In the genomic region with DNA sequence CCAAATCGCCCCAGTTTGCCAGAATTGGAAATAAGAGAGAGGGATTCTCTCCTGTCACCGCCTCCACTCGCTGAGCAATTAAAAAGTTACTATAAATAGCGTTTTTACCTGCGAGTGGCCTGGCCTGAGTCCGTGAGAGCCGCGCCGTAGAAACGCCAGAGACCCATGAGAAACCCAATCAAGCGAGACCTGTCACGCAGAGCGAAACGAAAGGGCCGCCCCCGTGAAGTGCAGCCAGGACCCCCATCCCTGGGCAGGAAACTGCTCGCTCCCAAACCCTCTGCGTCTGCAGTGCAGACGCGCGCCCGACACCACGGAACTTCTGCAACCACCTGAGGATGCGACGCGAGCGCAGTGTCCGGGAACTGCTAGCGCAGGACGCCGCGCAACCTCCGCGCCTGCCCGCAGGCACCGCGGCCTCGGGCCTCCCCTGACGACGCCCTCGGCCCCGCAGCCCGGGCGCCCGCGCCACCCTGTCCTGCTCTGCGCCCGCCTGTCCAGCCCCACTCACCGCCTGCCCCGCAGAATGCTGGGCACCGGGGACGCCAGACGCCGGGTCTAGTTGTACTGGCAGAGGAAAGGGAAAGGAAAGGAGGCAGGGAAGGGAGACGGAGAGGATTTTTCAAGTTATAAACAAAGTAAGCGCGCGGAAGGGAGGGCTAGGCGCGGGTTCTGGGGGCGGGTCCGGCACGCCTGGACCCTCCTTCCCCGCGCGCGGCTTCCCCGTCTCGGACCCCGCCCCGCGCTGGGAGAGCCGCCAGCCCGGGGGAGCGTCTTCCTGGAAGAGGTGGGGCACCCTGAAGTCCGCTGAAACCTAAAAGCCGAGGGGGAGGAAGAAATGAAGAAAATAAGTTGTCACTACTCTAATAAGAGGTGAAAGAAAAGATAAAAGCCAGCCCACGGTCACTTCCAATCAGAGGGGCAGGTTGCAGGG, we compare ENCODE assay signal across 8 cellular contexts. TPM values are rescaled to one million over a fixed set of nuclear protein-coding genes. Genes with fewer than 3 reads are reported as not detected.
DNase-seq lines count a peak whose midpoint lies in the region; ATAC-seq and TF ChIP-seq lines count a peak whose summit lies in the region.

A gene with protein sequence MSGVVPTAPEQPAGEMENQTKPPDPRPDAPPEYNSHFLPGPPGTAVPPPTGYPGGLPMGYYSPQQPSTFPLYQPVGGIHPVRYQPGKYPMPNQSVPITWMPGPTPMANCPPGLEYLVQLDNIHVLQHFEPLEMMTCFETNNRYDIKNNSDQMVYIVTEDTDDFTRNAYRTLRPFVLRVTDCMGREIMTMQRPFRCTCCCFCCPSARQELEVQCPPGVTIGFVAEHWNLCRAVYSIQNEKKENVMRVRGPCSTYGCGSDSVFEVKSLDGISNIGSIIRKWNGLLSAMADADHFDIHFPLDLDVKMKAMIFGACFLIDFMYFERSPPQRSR (minus strand): TSS at position 657 of the 934 bp plus-strand sequence. CDS start 29,034 bp downstream, outside the sequence.

- H3K36me3 ChIP-seq in KMS-11 (ENCODE audit: insufficient read depth) = no peaks in the 10 kb centered on the region
- H3K36me3 ChIP-seq in vagina = no peaks in the 10 kb centered on the region

- ATAC-seq in GM19397 (IDR thresholded peaks at IDR 0.05; ENCODE audit: unreplicated experiment) = peak; percentile 65
- peak; percentile 27 to 46 for ATAC-seq in naive B cell (ENCODE audit: low read depth in 2 of 2)

- H3K4me1 Mint-ChIP-seq in activated T-helper 1 cell treated with anti-CD3 and anti-CD28 coated beads, Interleukin-12 subunit alpha, Interleukin-12 subunit beta, Interleukin-2, Interleukin-4 antibody, amounts not matched to agents 30 ng/mL and 10 ng/mL and 1 ng/mL, durations not matched to agents 14 hours and 24 hours and 36 hours (ENCODE audit: low read depth) = peaks cover 5% of the 10 kb centered on the region
- H3K4me1 Mint-ChIP-seq in naive B cell = peaks cover 7 to 11% (median 9%) of the 10 kb centered on the region in 3 donors

- H3K9me3 ChIP-seq in vagina = no peaks in the 10 kb centered on the region

- peaks cover 40% of the 10 kb centered on the region for H3K27me3 Mint-ChIP-seq in activated T-helper 1 cell treated with anti-CD3 and anti-CD28 coated beads, Interleukin-12 subunit alpha, Interleukin-12 subunit beta, Interleukin-2, Interleukin-4 antibody, amounts not matched to agents 30 ng/mL and 10 ng/mL and 1 ng/mL, durations not matched to agents 14 hours and 24 hours and 36 hours (ENCODE audit: insufficient read depth)
- peaks cover 32 to 44% (median 36%) of the 10 kb centered on the region in 3 donors for H3K27me3 Mint-ChIP-seq in naive B cell

- H3K27ac Mint-ChIP-seq in activated T-helper 1 cell treated with anti-CD3 and anti-CD28 coated beads, Interleukin-12 subunit alpha, Interleukin-12 subunit beta, Interleukin-2, Interleukin-4 antibody, amounts not matched to agents 30 ng/mL and 10 ng/mL and 1 ng/mL, durations not matched to agents 14 hours and 24 hours and 36 hours = no peak within 1 kb of the TSS
- H3K27ac Mint-ChIP-seq in naive B cell = no peak within 1 kb of the TSS

- peak in 1 of 2 donors; percentile 2 for TF ChIP-seq POLR2A in vagina (IDR thresholded peaks at IDR 0.05)

- H3K4me3 Mint-ChIP-seq in activated T-helper 1 cell treated with anti-CD3 and anti-CD28 coated beads, Interleukin-12 subunit alpha, Interleukin-12 subunit beta, Interleukin-2, Interleukin-4 antibody, amounts not matched to agents 30 ng/mL and 10 ng/mL and 1 ng/mL, durations not matched to agents 14 hours and 24 hours and 36 hours = peak within 1 kb of the TSS; percentile 76
- H3K4me3 Mint-ChIP-seq in naive B cell = peak within 1 kb of the TSS; percentile 60 to 89 (median 78)

- DNase-seq in Caki2 (ENCODE audit: low read depth) = peak; percentile 74
- no peak for DNase-seq in activated T-helper 1 cell treated with anti-CD3 and anti-CD28 coated beads, Interleukin-12 subunit alpha, Interleukin-12 subunit beta, Interleukin-2, Interleukin-4 antibody, amounts not matched to agents 30 ng/mL and 10 ng/mL and 1 ng/mL, durations not matched to agents 14 hours and 24 hours and 36 hours (ENCODE audit: low spot score)
- DNase-seq in fibroblast of villous mesenchyme (ENCODE audit: low read depth) = peak; percentile 82
- DNase-seq in naive B cell = no peak
- DNase-seq in vagina (ENCODE audit: extremely low spot score in 2 of 2) = no peak
- no peak for DNase-seq in NCI-H1048 (lab: John Stamatoyannopoulos, UW)

- no peaks in the 10 kb centered on the region for H4K20me1 ChIP-seq in KMS-11 (ENCODE audit: insufficient read depth)

- intact Hi-C loops in activated T-helper 1 cell treated with anti-CD3 and anti-CD28 coated beads, Interleukin-12 subunit alpha, Interleukin-12 subunit beta, Interleukin-2, Interleukin-4 antibody, amounts not matched to agents 30 ng/mL and 10 ng/mL and 1 ng/mL, durations not matched to agents 14 hours and 24 hours and 36 hours (cut with micrococcal nuclease) = no loop called here
- intact Hi-C loops in vagina (cut with DNase I) = loop anchor here (5.0 kb wide), 1 partner anchor 57 kb away; no protein-coding TSS in a partner anchor

- in situ Hi-C loops in Caki2 (cut with HindIII; ENCODE audit: low pct_unique_long_range_greater_than_20kb, low sequenced_read_pairs) = no loop called here

- no peaks in the 10 kb centered on the region for H3K9me3 Mint-ChIP-seq in activated T-helper 1 cell treated with anti-CD3 and anti-CD28 coated beads, Interleukin-12 subunit alpha, Interleukin-12 subunit beta, Interleukin-2, Interleukin-4 antibody, amounts not matched to agents 30 ng/mL and 10 ng/mL and 1 ng/mL, durations not matched to agents 14 hours and 24 hours and 36 hours
- H3K9me3 Mint-ChIP-seq in naive B cell = peaks cover 0 to 25% (median 2%) of the 10 kb centered on the region in 7 donors

- peaks cover 5% of the 10 kb centered on the region for H3K4me1 ChIP-seq in KMS-11 (ENCODE audit: low read depth, poor library complexity, severe bottlenecking)
- peaks cover 49% of the 10 kb centered on the region for H3K4me1 ChIP-seq in vagina

- H3K4me2 ChIP-seq in KMS-11 = peak within 1 kb of the TSS; percentile 61

- H3K9ac ChIP-seq in KMS-11 = peak within 1 kb of the TSS; percentile 58

- peak within 1 kb of the TSS; percentile 100 for H2AFZ ChIP-seq in KMS-11 (ENCODE audit: low read depth)

- TF ChIP-seq CTCF in KMS-11 (conservative IDR thresholded peaks at IDR 0.05; ENCODE audit: low read depth, low read length) (no peak), fibroblast of villous mesenchyme (IDR thresholded peaks at IDR 0.05; ENCODE audit: insufficient read depth, low read depth, low read length) (no peak), vagina (IDR thresholded peaks at IDR 0.05) (no peak)

- H3K27me3 ChIP-seq in KMS-11 (ENCODE audit: insufficient read depth, low read depth) (no peaks in the 10 kb centered on the region), vagina (no peaks in the 10 kb centered on the region)

- no peaks in the 10 kb centered on the region for H3K36me3 Mint-ChIP-seq in activated T-helper 1 cell treated with anti-CD3 and anti-CD28 coated beads, Interleukin-12 subunit alpha, Interleukin-12 subunit beta, Interleukin-2, Interleukin-4 antibody, amounts not matched to agents 30 ng/mL and 10 ng/mL and 1 ng/mL, durations not matched to agents 14 hours and 24 hours and 36 hours (ENCODE audit: low read depth)
- H3K36me3 Mint-ChIP-seq in naive B cell = peaks cover 0 to 4% of the 10 kb centered on the region in 2 donors

- H3K27ac ChIP-seq in KMS-11 (no peak within 1 kb of the TSS), vagina (peak within 1 kb of the TSS; percentile 97)

- H3K4me3 ChIP-seq in KMS-11 (IDR thresholded peaks at IDR 0.05; ENCODE audit: insufficient read depth, low read depth, low read length) (peak within 1 kb of the TSS; percentile 98), fibroblast of villous mesenchyme (ENCODE audit: low read depth, low read length) (peak within 1 kb of the TSS; percentile 84), vagina (peak within 1 kb of the TSS; percentile 63 to 90)

- no peaks in the 10 kb centered on the region for H3K79me2 ChIP-seq in KMS-11 (ENCODE audit: insufficient read depth, low read depth)

RNA-seq across cellular contexts. Expression of the gene that starts here (rescaled TPM):
- 5.6 and 7.1 TPM in 2 replicates for total RNA-seq in Caki2 (2014; rRNA removed; shearing (Covaris generic); ENCODE audit: low replicate concordance)
- not detected in 2 replicates for total RNA-seq in activated T-helper 1 cell treated with anti-CD3 and anti-CD28 coated beads, Interleukin-12 subunit alpha, Interleukin-12 subunit beta, Interleukin-2, Interleukin-4 antibody, amounts not matched to agents 30 ng/mL and 10 ng/mL and 1 ng/mL, durations not matched to agents 14 hours and 24 hours and 36 hours
- 13.5 and 22.9 TPM in 2 replicates for total RNA-seq in fibroblast of villous mesenchyme
- polyA plus RNA-seq in naive B cell (ENCODE audit: low read depth in 6 of 6) = not detected
- total RNA-seq in vagina = 50.3 TPM

Comparison
In these comparisons a context has a peak if more than half of its experiments do, and no peak if none do; other contexts are left out.
1. Peak in ATAC-seq in naive B cell; RNA of the gene not detected or under 1 TPM.
2. DNase-seq: peak in Caki2 (single experiment) and fibroblast of villous mesenchyme (single experiment); none in activated T-helper 1 cell treated with anti-CD3 and anti-CD28 coated beads, Interleukin-12 subunit alpha, Interleukin-12 subunit beta, Interleukin-2, Interleukin-4 antibody, amounts not matched to agents 30 ng/mL and 10 ng/mL and 1 ng/mL, durations not matched to agents 14 hours and 24 hours and 36 hours (single experiment), naive B cell (single experiment), vagina (0 of 2) and NCI-H1048 (single experiment).
3. Peak in every context shown above with its lines, with median percentiles within 50 percentile points of each other: H3K4me3 ChIP-seq.